ENCODE assay signal across 1 cellular context in the genomic region with DNA sequence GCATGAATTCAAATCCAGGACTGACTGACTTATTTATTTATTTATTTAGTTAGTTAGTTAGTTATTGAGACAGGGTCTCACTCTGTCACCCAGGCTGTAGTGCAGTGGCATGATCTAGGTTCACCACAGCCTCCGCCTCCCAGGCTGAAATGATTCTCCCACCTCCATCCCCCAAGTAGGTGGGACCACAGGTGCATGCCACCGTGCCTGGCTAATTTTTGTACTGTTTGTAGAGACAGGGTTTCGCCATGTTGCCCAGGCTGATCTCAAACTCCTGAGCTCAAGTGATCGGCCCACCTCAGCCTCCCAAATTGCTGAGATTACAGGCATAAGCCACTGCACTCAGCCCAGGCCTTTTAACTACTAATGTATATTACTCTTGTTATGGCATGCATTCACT.
TF ChIP-seq lines count a peak whose summit lies in the region.

No MANE protein-coding gene starts in this region.

TF ChIP-seq in IMR-90, 13 proteins besides CTCF, POLR2A, EP300 and RAD21:
- TF ChIP-seq SMC3 (IDR thresholded peaks at IDR 0.05; ENCODE audit: low read depth, low read length) (no peak), RFX5 (IDR thresholded peaks at IDR 0.05; ENCODE audit: low read depth, low read length) (no peak), CHD1 (IDR thresholded peaks at IDR 0.05; ENCODE audit: low read depth, low read length) (no peak), CEBPB (IDR thresholded peaks at IDR 0.05; ENCODE audit: low read depth, low read length) (no peak), RCOR1 (IDR thresholded peaks at IDR 0.05; ENCODE audit: insufficient replicate concordance, low read length) (no peak), MAFK (IDR thresholded peaks at IDR 0.05; ENCODE audit: low read depth, low read length) (no peak), BHLHE40 (IDR thresholded peaks at IDR 0.05; ENCODE audit: low read depth, low read length) (no peak), MAZ (IDR thresholded peaks at IDR 0.05; ENCODE audit: borderline replicate concordance, low read depth, low read length) (no peak), ELK1 (IDR thresholded peaks at IDR 0.05; ENCODE audit: borderline replicate concordance, low read depth, low read length) (no peak)
